Comparison of ENCODE assay signal across 28 cellular contexts in genomic region chr6:20436719-20437118, GRCh38.
"Had no signal": no experiment of that assay in that cellular context is flagged by ENCODE, and none has a peak within 500 bp of the region (broad histone marks: within the 10 kb centered on the region; RNA-seq: fewer than 3 reads in every experiment).

No MANE protein-coding gene starts in this region.

- H3K4me1 ChIP-seq: esophagus squamous epithelium, left lung, lower lobe of right lung had no signal

- ATAC-seq: esophagus mucosa, gastrocnemius medialis, heart right ventricle, left cardiac atrium, left lung, left ventricle myocardium superior, lower lobe of right lung, mucosa of descending colon had no signal

- FAIRE-seq: colon, endometrium, islet of Langerhans, keratinocyte had no signal

- H3K4me3 Mint-ChIP-seq: mesothelial cell of epicardium, naive B cell had no signal

- H3K9me3 ChIP-seq: esophagus squamous epithelium, gastrocnemius medialis, heart right ventricle, left lung, lower lobe of right lung, mucosa of descending colon had no signal

- DNase-seq: dermis blood vessel endothelial cell; dorsolateral prefrontal cortex; effector CD4-positive, alpha-beta T cell; effector memory CD4-positive, alpha-beta T cell; erythroblast; esophagus squamous epithelium; foreskin fibroblast; foreskin melanocyte; gastrocnemius medialis; glutamatergic neuron; head of caudate nucleus; heart right ventricle; hippocampal formation; left cardiac atrium; left lung; left ventricle myocardium superior; lower lobe of right lung; mesenchymal stem cell; mucosa of descending colon; naive B cell had no signal

- H3K27ac ChIP-seq: coronary artery, dorsolateral prefrontal cortex, epithelial cell of prostate, esophagus squamous epithelium, gastrocnemius medialis, heart right ventricle, left lung, lower lobe of right lung had no signal

- H3K27me3 Mint-ChIP-seq: naive B cell had no signal

- H3K4me3 ChIP-seq: coronary artery, dorsolateral prefrontal cortex, esophagus squamous epithelium, gastrocnemius medialis, heart right ventricle, left lung, lower lobe of right lung, mucosa of descending colon had no signal

- H3K27ac Mint-ChIP-seq: mesothelial cell of epicardium, naive B cell had no signal

- H3K27me3 ChIP-seq: dorsolateral prefrontal cortex, esophagus squamous epithelium, gastrocnemius medialis, heart right ventricle, left lung had no signal

- H3K36me3 ChIP-seq: esophagus squamous epithelium, gastrocnemius medialis, lower lobe of right lung had no signal
